ENCODE assay signal across 22 cellular contexts in genomic region chr19:33441828-33442227, GRCh38.
DNase-seq lines count a peak whose midpoint lies in the region; ATAC-seq, FAIRE-seq and TF ChIP-seq lines count a peak whose summit lies in the region.
"Had no signal": no experiment of that assay in that cellular context is flagged by ENCODE, and none has a peak within 500 bp of the region (broad histone marks: within the 10 kb centered on the region; RNA-seq: fewer than 3 reads in every experiment).

No MANE protein-coding gene starts in this region.

- peaks cover 4 to 13% of the 10 kb centered on the region in 2 donors for H3K4me1 ChIP-seq in kidney (ENCODE audit: control insufficient read depth in 1 of 2, insufficient read depth in 1 of 2, low read depth in 1 of 2, low read length in 2 of 2)
- H3K4me1 ChIP-seq in osteoblast (ENCODE audit: insufficient read depth, low read length) = peaks cover 23% of the 10 kb centered on the region

- H3K36me3 ChIP-seq in kidney (ENCODE audit: control insufficient read depth in 1 of 2, insufficient read depth in 2 of 2, low read length in 2 of 2) = peaks cover 0 to 3% of the 10 kb centered on the region in 2 donors
- no peaks in the 10 kb centered on the region for H3K36me3 ChIP-seq in osteoblast (ENCODE audit: insufficient read depth, low read length)

- intact Hi-C loops in kidney (cut with DNase I) (no loop called here), left colon (cut with DNase I, micrococcal nuclease) (no loop called here)

- no peaks in the 10 kb centered on the region for H3K27me3 ChIP-seq in osteoblast (ENCODE audit: insufficient read depth, low read length)

- no peaks in the 10 kb centered on the region for H4K20me1 ChIP-seq in osteoblast (ENCODE audit: insufficient read depth, low read length)

- ATAC-seq in left colon (no peak), GM18868 (IDR thresholded peaks at IDR 0.05; ENCODE audit: unreplicated experiment) (no peak)

- H3K9me3 Mint-ChIP-seq in activated naive CD4-positive, alpha-beta T cell treated with anti-CD3 and anti-CD28 coated beads, Interleukin-2, amount 10 ng/mL, durations not matched to agents 7 days and 5 days = no peaks in the 10 kb centered on the region

- H3K79me2 ChIP-seq in osteoblast (ENCODE audit: insufficient read depth, low read length) = no peaks in the 10 kb centered on the region

- TF ChIP-seq CTCF in kidney (IDR thresholded peaks at IDR 0.05; ENCODE audit: borderline replicate concordance, extremely low read depth, insufficient read depth) (no peak), osteoblast (IDR thresholded peaks at IDR 0.05; ENCODE audit: extremely low read depth, low read depth, low read length) (no peak)

- H3K27ac ChIP-seq in kidney (ENCODE audit: low read depth in 2 of 2, low read length in 2 of 2) (no peak overlapping the region), osteoblast (ENCODE audit: low read depth, low read length) (no peak overlapping the region)
- H3K27ac ChIP-seq: GM23248, PC-9, RWPE1 had no signal

- H2AFZ ChIP-seq in osteoblast (ENCODE audit: low read length) = no peak overlapping the region
- H2AFZ ChIP-seq: GM23248, PC-9 had no signal

- no peak overlapping the region for H3K4me3 Mint-ChIP-seq in activated naive CD4-positive, alpha-beta T cell treated with anti-CD3 and anti-CD28 coated beads, Interleukin-2, amount 10 ng/mL, durations not matched to agents 7 days and 5 days

- no peaks in the 10 kb centered on the region for H3K36me3 Mint-ChIP-seq in activated naive CD4-positive, alpha-beta T cell treated with anti-CD3 and anti-CD28 coated beads, Interleukin-2, amount 10 ng/mL, durations not matched to agents 7 days and 5 days

- no peak overlapping the region for H3K4me2 ChIP-seq in osteoblast (ENCODE audit: insufficient read depth, low read length)
- H3K4me2 ChIP-seq: PC-9 had no signal

- no peak for DNase-seq in activated naive CD4-positive, alpha-beta T cell treated with anti-CD3 and anti-CD28 coated beads, Interleukin-2, amount 10 ng/mL, durations not matched to agents 7 days and 5 days
- no peak for DNase-seq in activated naive CD4-positive, alpha-beta T cell (lab: John Stamatoyannopoulos, UW)
- peak; percentile 10 for DNase-seq in kidney
- peak; percentile 55 for DNase-seq in osteoblast (ENCODE audit: insufficient read length, low spot score, missing footprints)
- no peak for DNase-seq in left colon
- no peak for DNase-seq in OCI-M2 (lab: John Stamatoyannopoulos, UW; ENCODE audit: unreplicated experiment)
- DNase-seq: 8988T; DMS153; GM23248; Kasumi-1; MV-4-11; NCI-H1105; NCI-H2029; NCI-H446; NCI-H524 treated with DMSO at 0.1 percent for 48 hours; NCI-H82; NK-92 treated with Interleukin-12 subunit alpha and Interleukin-12 subunit beta, amount 100 ng/mL, for 24 hours; PC-9; SHP77 had no signal

- CTCF ChIA-PET in activated naive CD4-positive, alpha-beta T cell treated with anti-CD3 and anti-CD28 coated beads, Interleukin-2, amount 10 ng/mL, durations not matched to agents 7 days and 5 days (lab: Charles Lee) = no interaction called here

- no peak overlapping the region for H3K4me3 ChIP-seq in kidney (ENCODE audit: low read length in 2 of 2)
- H3K4me3 ChIP-seq in osteoblast (ENCODE audit: insufficient read depth, low read length) = no peak overlapping the region
- H3K4me3 ChIP-seq: GM23248, K562, PC-9 had no signal

- no peak for FAIRE-seq in kidney (lab: Jason Lieb, UNC)
- FAIRE-seq: K562 had no signal

- H3K9me3 ChIP-seq in kidney (ENCODE audit: control insufficient read depth in 1 of 2, low read length in 2 of 2) (no peaks in the 10 kb centered on the region), osteoblast (ENCODE audit: low read depth, low read length) (no peaks in the 10 kb centered on the region)

- no peaks in the 10 kb centered on the region for H3K4me1 Mint-ChIP-seq in activated naive CD4-positive, alpha-beta T cell treated with anti-CD3 and anti-CD28 coated beads, Interleukin-2, amount 10 ng/mL, durations not matched to agents 7 days and 5 days

- peak overlapping the region; percentile 21 for H3K27ac Mint-ChIP-seq in activated naive CD4-positive, alpha-beta T cell treated with anti-CD3 and anti-CD28 coated beads, Interleukin-2, amount 10 ng/mL, durations not matched to agents 7 days and 5 days

- H3K9ac ChIP-seq in kidney (ENCODE audit: low read length in 2 of 2) = no peak overlapping the region
- H3K9ac ChIP-seq: GM23248 had no signal

- no peaks in the 10 kb centered on the region for H3K27me3 Mint-ChIP-seq in activated naive CD4-positive, alpha-beta T cell treated with anti-CD3 and anti-CD28 coated beads, Interleukin-2, amount 10 ng/mL, durations not matched to agents 7 days and 5 days

Comparison
In these comparisons a context has a peak if more than half of its experiments do, and no peak if none do; other contexts are left out.
1. DNase-seq: peak in kidney (single experiment) and osteoblast (single experiment); none in activated naive CD4-positive, alpha-beta T cell treated with anti-CD3 and anti-CD28 coated beads, Interleukin-2, amount 10 ng/mL, durations not matched to agents 7 days and 5 days (single experiment), activated naive CD4-positive, alpha-beta T cell (0 of 4), left colon (0 of 2) and OCI-M2 (single experiment).